In the genomic region with DNA sequence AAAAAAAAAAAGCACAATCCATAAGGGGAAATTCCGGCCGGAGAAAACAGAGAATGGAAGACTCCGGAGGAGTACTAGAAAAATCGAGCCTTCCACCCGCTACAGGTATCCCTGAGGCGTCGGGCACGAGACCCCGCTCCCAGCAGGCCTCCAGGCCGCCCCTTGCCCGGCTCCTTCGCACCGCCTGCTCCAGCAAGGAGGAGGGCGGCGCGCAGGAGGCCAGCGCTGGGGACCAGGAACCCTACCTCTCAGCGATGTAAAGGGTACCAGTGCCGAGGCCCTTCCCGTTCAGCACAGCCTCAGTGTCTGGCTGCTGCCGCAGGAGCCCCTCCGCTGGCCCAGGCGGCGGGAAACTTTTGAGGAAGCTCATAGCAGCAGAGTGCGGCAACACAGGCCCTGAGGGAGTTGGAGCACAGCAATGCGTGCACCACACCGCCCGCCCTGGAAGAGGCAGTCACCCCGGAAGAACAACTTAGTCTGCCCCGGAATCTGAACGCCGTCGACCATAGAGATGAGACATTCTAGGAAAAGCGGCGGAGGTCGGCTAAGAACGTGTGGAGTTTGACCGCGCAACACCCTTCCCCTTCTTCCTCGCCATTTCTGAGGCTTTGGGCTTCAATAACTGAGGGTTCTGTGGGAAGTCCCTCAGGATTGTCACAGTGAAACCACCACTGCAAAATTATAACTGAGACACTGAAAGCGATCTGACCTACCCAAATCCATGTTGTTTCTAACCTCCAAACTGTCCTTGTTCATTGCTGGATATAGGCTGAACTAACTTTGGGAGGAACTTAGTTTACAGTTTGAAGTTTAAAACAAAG, we compare ENCODE assay signal across 8 cellular contexts. TPM values are rescaled to one million over a fixed set of nuclear protein-coding genes. Genes with fewer than 3 reads are reported as not detected.
A peak's percentile ranks its signal among the peaks of the same experiment; 100 is the strongest.
DNase-seq lines count a peak whose midpoint lies in the region; ATAC-seq and TF ChIP-seq lines count a peak whose summit lies in the region.

A gene with protein sequence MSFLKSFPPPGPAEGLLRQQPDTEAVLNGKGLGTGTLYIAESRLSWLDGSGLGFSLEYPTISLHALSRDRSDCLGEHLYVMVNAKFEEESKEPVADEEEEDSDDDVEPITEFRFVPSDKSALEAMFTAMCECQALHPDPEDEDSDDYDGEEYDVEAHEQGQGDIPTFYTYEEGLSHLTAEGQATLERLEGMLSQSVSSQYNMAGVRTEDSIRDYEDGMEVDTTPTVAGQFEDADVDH (minus strand): TSS at position 450 of the 821 bp plus-strand sequence. CDS start 80 bp downstream, at position 370.

- ATAC-seq in GM21786 (IDR thresholded peaks at IDR 0.05; ENCODE audit: unreplicated experiment) (peak; percentile 97), natural killer cell (peak; percentile 98 to 99 (median 99))
- peak; percentile 99 for ATAC-seq in activated T-helper 17 cell treated with anti-CD3 and anti-CD28 coated beads, Interleukin-2, amount 50 U/mL, for 72 hours (replicated peaks)

- no peaks in the 10 kb centered on the region for H3K9me2 ChIP-seq in Karpas-422 (replicated peaks; ENCODE audit: insufficient read depth, low read length)

- H3K4me2 ChIP-seq in Karpas-422 (ENCODE audit: low read depth, low read length, poor library complexity, severe bottlenecking): peak within 1 kb of the TSS; percentile 79

- intact Hi-C loops in natural killer cell (cut with micrococcal nuclease): no loop called here

- H3K36me3 ChIP-seq in Karpas-422 (ENCODE audit: insufficient read depth, low read length): peaks cover 6% of the 10 kb centered on the region; the same call in 1 of the 2 replicates

- peak within 1 kb of the TSS; percentile 69 for H3K27ac ChIP-seq in Karpas-422 (ENCODE audit: low read length)

- no peaks in the 10 kb centered on the region for H3K27me3 ChIP-seq in Karpas-422 (ENCODE audit: low read length)

- peaks cover 26% of the 10 kb centered on the region for H3K4me1 ChIP-seq in Karpas-422 (ENCODE audit: low read length)

- peak within 1 kb of the TSS; percentile 92 for H2AFZ ChIP-seq in Karpas-422 (ENCODE audit: low read length)

- peak; percentile 96 for DNase-seq in DMS79 treated with DMSO at 0.1 percent for 48 hours (lab: John Stamatoyannopoulos, UW)
- DNase-seq in Karpas-422: peak; percentile 97
- peak; percentile 95 for DNase-seq in RPMI8226
- peak; percentile 90 for DNase-seq in fibroblast of peridontal ligament (ENCODE audit: extremely low read depth)
- peak; percentile 67 for DNase-seq in natural killer cell
- peak; percentile 77 for DNase-seq in stimulated activated naive CD4-positive, alpha-beta T cell treated with Interleukin-2 at 50 U/mL for 16 hours (lab: John Stamatoyannopoulos, UW)

- H3K27me3 Mint-ChIP-seq in activated T-helper 17 cell treated with anti-CD3 and anti-CD28 coated beads, Interleukin-2, amount 50 U/mL, for 72 hours: no peaks in the 10 kb centered on the region
- H3K27me3 Mint-ChIP-seq in natural killer cell (ENCODE audit: low read depth in 2 of 2): no peaks in the 10 kb centered on the region

- H3K9ac ChIP-seq in Karpas-422 (ENCODE audit: low read length): peak within 1 kb of the TSS; percentile 88

- peak within 1 kb of the TSS; percentile 86 for H3K4me3 Mint-ChIP-seq in activated T-helper 17 cell treated with anti-CD3 and anti-CD28 coated beads, Interleukin-2, amount 50 U/mL, for 72 hours
- H3K4me3 Mint-ChIP-seq in natural killer cell: peak within 1 kb of the TSS; percentile 93

- H4K20me1 ChIP-seq in Karpas-422 (ENCODE audit: insufficient read depth, low read depth, low read length): no peaks in the 10 kb centered on the region

- H3K27ac Mint-ChIP-seq in activated T-helper 17 cell treated with anti-CD3 and anti-CD28 coated beads, Interleukin-2, amount 50 U/mL, for 72 hours: peak within 1 kb of the TSS; percentile 81
- H3K27ac Mint-ChIP-seq in natural killer cell: peak within 1 kb of the TSS; percentile 87 to 89

- H3K4me1 Mint-ChIP-seq in activated T-helper 17 cell treated with anti-CD3 and anti-CD28 coated beads, Interleukin-2, amount 50 U/mL, for 72 hours: peaks cover 15% of the 10 kb centered on the region
- H3K4me1 Mint-ChIP-seq in natural killer cell: peaks cover 28% of the 10 kb centered on the region in 2 donors

- H3K36me3 Mint-ChIP-seq in activated T-helper 17 cell treated with anti-CD3 and anti-CD28 coated beads, Interleukin-2, amount 50 U/mL, for 72 hours (ENCODE audit: low read depth): peaks cover 41% of the 10 kb centered on the region
- no peaks in the 10 kb centered on the region for H3K36me3 Mint-ChIP-seq in natural killer cell

- H3K4me3 ChIP-seq in Karpas-422 (ENCODE audit: low read length): peak within 1 kb of the TSS; percentile 86

- H3K9me3 Mint-ChIP-seq in activated T-helper 17 cell treated with anti-CD3 and anti-CD28 coated beads, Interleukin-2, amount 50 U/mL, for 72 hours: no peaks in the 10 kb centered on the region
- H3K9me3 Mint-ChIP-seq in natural killer cell: no peaks in the 10 kb centered on the region

- no peaks in the 10 kb centered on the region for H3K9me3 ChIP-seq in Karpas-422 (ENCODE audit: low read length)

- TF ChIP-seq CTCF in natural killer cell (IDR thresholded peaks at IDR 0.05): no peak

- peaks cover 56% of the 10 kb centered on the region for H3K79me2 ChIP-seq in Karpas-422 (ENCODE audit: low read length)

RNA-seq across cellular contexts. Expression of the gene that starts here (rescaled TPM):
- total RNA-seq in Karpas-422 (2014; rRNA removed; shearing (Covaris generic); ENCODE audit: low replicate concordance): 212 and 223 TPM in 2 replicates
- total RNA-seq in activated T-helper 17 cell treated with anti-CD3 and anti-CD28 coated beads, Interleukin-2, amount 50 U/mL, for 72 hours: 100 to 1,000 TPM; 142 to 160 TPM
- total RNA-seq in natural killer cell: 10 to 100 TPM; 48.6 to 58.2 (median 57.6) TPM

Comparison
In these comparisons a context has a peak if more than half of its experiments do, and no peak if none do; other contexts are left out.
1. Peak in every context shown above with its lines: DNase-seq, ATAC-seq, H3K4me3 ChIP-seq and H3K27ac ChIP-seq.